In the genomic region with DNA sequence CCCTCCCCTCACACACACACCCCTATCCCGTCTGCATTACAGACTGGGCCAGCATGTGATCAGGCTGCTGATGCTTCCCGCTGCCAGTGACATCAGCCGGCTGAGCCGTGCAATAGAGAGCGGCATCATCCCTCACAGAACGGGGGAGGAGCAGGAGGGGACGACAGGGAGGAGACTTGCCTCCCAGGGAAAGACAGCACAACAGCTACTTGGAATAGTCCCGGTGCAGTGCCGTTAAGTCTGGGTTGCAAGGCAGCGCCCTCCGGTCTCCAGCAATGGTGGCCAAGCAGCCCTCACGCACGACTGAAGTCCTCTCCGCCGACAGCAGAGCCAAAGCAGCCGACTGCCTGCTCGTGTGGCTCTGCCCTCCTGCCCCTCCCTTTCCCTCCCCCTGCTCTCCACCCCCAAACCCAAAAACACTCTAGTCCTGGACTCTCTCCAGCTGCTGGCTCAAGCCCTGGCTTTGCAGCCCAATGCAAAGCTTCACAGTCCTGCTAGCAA, we compare ENCODE assay signal across 8 cellular contexts. TPM values are rescaled to one million over a fixed set of nuclear protein-coding genes. Genes with fewer than 3 reads are reported as not detected.
DNase-seq lines count a peak whose midpoint lies in the region; ATAC-seq and TF ChIP-seq lines count a peak whose summit lies in the region.

No MANE protein-coding gene starts in this region.

- TF ChIP-seq CTCF in BE2C (IDR thresholded peaks at IDR 0.05; ENCODE audit: low read depth, low read length): no peak
- TF ChIP-seq CTCF in colonic mucosa (IDR thresholded peaks at IDR 0.05): no peak

- H3K9me3 ChIP-seq in BE2C: no peaks in the 10 kb centered on the region
- no peaks in the 10 kb centered on the region for H3K9me3 ChIP-seq in colonic mucosa
- H3K9me3 ChIP-seq in stomach smooth muscle (ENCODE audit: control insufficient read depth in 2 of 2, low read length in 2 of 2): no peaks in the 10 kb centered on the region

- H3K27me3 ChIP-seq in BE2C (peaks cover 3% of the 10 kb centered on the region), colonic mucosa (no peaks in the 10 kb centered on the region), layer of hippocampus (ENCODE audit: control insufficient read depth, insufficient read depth, low read length) (no peaks in the 10 kb centered on the region), stomach smooth muscle (ENCODE audit: control insufficient read depth in 1 of 2, insufficient read depth in 2 of 2, low read length in 2 of 2) (peaks cover 0 to 2% of the 10 kb centered on the region in 2 donors)

- peaks cover 10% of the 10 kb centered on the region for H3K4me1 ChIP-seq in BE2C
- H3K4me1 ChIP-seq in colonic mucosa: no peaks in the 10 kb centered on the region
- H3K4me1 ChIP-seq in stomach smooth muscle (ENCODE audit: control insufficient read depth, insufficient read depth, low read length): peaks cover 24% of the 10 kb centered on the region

- intact Hi-C loops in colonic mucosa (cut with DNase I): no loop called here

- peak overlapping the region; percentile 27 for H3K27ac ChIP-seq in colonic mucosa
- H3K27ac ChIP-seq in layer of hippocampus (ENCODE audit: low read depth, low read length): peak overlapping the region; percentile 82
- peak overlapping the region; percentile 64 for H3K27ac ChIP-seq in stomach smooth muscle (ENCODE audit: low read length)

- DNase-seq in BE2C (peak; percentile 67), NCI-H1105 treated with DMSO at 0.1 percent for 48 hours (lab: John Stamatoyannopoulos, UW) (peak; percentile 40), colonic mucosa (peak; percentile 58)

- H3K36me3 ChIP-seq in BE2C (no peaks in the 10 kb centered on the region), colonic mucosa (no peaks in the 10 kb centered on the region), stomach smooth muscle (ENCODE audit: control insufficient read depth in 2 of 2, insufficient read depth in 2 of 2, low read length in 2 of 2) (peaks cover 0 to 2% of the 10 kb centered on the region in 2 donors)

- H3K4me3 ChIP-seq in BE2C (ENCODE audit: low read depth, low read length) (peak overlapping the region; percentile 62), colonic mucosa (peak overlapping the region; percentile 9), stomach smooth muscle (ENCODE audit: low read length in 2 of 2) (peak overlapping the region; percentile 83 to 90)

- H3K9ac ChIP-seq in colonic mucosa (ENCODE audit: low read depth in 2 of 2, low read length in 2 of 2): peak overlapping the region in 1 of 2 donors; percentile 35
- peak overlapping the region; percentile 62 to 63 for H3K9ac ChIP-seq in stomach smooth muscle (ENCODE audit: low read length in 2 of 2)

- ATAC-seq in GM19397 (IDR thresholded peaks at IDR 0.05; ENCODE audit: unreplicated experiment) (no peak), HG03439 (IDR thresholded peaks at IDR 0.05; ENCODE audit: unreplicated experiment) (no peak), HG03135 (IDR thresholded peaks at IDR 0.05; ENCODE audit: unreplicated experiment) (no peak)

RNA-seq across cellular contexts. Expression of a gene that starts 31.5 kb away (rescaled TPM):
- polyA plus RNA-seq in BE2C (2012; ENCODE audit: insufficient read depth, insufficient read length, low read depth): 1,615 TPM
- 1,000 to 10,000 TPM in 1 of 2 donors, 100 to 1,000 TPM in 1; 909 to 1,247 TPM for total RNA-seq in colonic mucosa

Comparison
In these comparisons a context has a peak if more than half of its experiments do, and no peak if none do; other contexts are left out.
1. H3K4me3 ChIP-seq: peak in every context shown above with its lines; median percentile 86 in stomach smooth muscle; 62 in BE2C; 9 in colonic mucosa.
2. H3K27ac ChIP-seq: peak in every context shown above with its lines; median percentile 82 in layer of hippocampus; 64 in stomach smooth muscle; 27 in colonic mucosa.